20 cellular contexts compared by ENCODE assay signal in genomic region chr11:115656684-115657083, GRCh38.
DNase-seq lines count a peak whose midpoint lies in the region; ATAC-seq, FAIRE-seq and TF ChIP-seq lines count a peak whose summit lies in the region.
"Had no signal": no experiment of that assay in that cellular context is flagged by ENCODE, and none has a peak within 500 bp of the region (broad histone marks: within the 10 kb centered on the region; RNA-seq: fewer than 3 reads in every experiment).

No MANE protein-coding gene starts in this region.

- no peaks in the 10 kb centered on the region for H3F3A ChIP-seq in GM23338 (replicated peaks; ENCODE audit: low read depth)

- H3K9me2 ChIP-seq in GM23338 (ENCODE audit: insufficient read depth), result no peaks in the 10 kb centered on the region
- no peaks in the 10 kb centered on the region for H3K9me2 ChIP-seq in hepatocyte (replicated peaks; ENCODE audit: insufficient read depth)

- H3K4me2 ChIP-seq in GM23338 (no peak overlapping the region), hepatocyte (no peak overlapping the region)
- H3K4me2 ChIP-seq: A549 had no signal

- H3K27ac ChIP-seq in GM23338 (ENCODE audit: low read depth), result no peak overlapping the region
- H3K27ac ChIP-seq in hepatocyte, result no peak overlapping the region
- H3K27ac ChIP-seq in suprapubic skin, result no peak overlapping the region
- H3K27ac ChIP-seq: A549, SK-N-MC had no signal

- H3K9me3 Mint-ChIP-seq in GM23338, result no peaks in the 10 kb centered on the region

- no peak for FAIRE-seq in RCC 7860 (lab: Jason Lieb, UNC)
- FAIRE-seq: A549, GM12878, K562 had no signal

- H3K4me1 ChIP-seq in GM23338 (ENCODE audit: insufficient read depth), result peaks cover 8% of the 10 kb centered on the region; the same call in 1 of the 2 replicates
- H3K4me1 ChIP-seq in hepatocyte (ENCODE audit: insufficient read depth), result peaks cover 23% of the 10 kb centered on the region
- peaks cover 16% of the 10 kb centered on the region for H3K4me1 ChIP-seq in suprapubic skin
- H3K4me1 ChIP-seq: A549, Caco-2 had no signal

- no peak overlapping the region for H3K4me3 ChIP-seq in GM23338
- no peak overlapping the region for H3K4me3 ChIP-seq in hepatocyte
- H3K4me3 ChIP-seq in suprapubic skin, result no peak overlapping the region
- H3K4me3 ChIP-seq: A549, GM12878, K562, SK-N-MC had no signal

- H4K20me1 ChIP-seq in GM23338 (replicated peaks; ENCODE audit: insufficient read depth) (no peaks in the 10 kb centered on the region; the same call in 1 of the 2 replicates), hepatocyte (ENCODE audit: insufficient read depth, poor library complexity, severe bottlenecking) (no peaks in the 10 kb centered on the region)

- H3K27ac Mint-ChIP-seq in GM23338, result no peak overlapping the region
- H3K27ac Mint-ChIP-seq: CD14-positive monocyte had no signal

- TF ChIP-seq POLR2A in suprapubic skin (IDR thresholded peaks at IDR 0.05), result no peak

- H2AFZ ChIP-seq in GM23338 (no peak overlapping the region), hepatocyte (no peak overlapping the region)

- ATAC-seq in GM23338, result peak; percentile 5; the same call in 2 of the 3 replicates
- ATAC-seq: A549, GM12878, K562, PC-3, Right ventricle myocardium inferior had no signal

- H3K27me3 Mint-ChIP-seq in GM23338 (ENCODE audit: insufficient read depth, low read depth, poor library complexity), result peaks cover 36% of the 10 kb centered on the region

- no peak for TF ChIP-seq EP300 in suprapubic skin (IDR thresholded peaks at IDR 0.05)

- H3K36me3 Mint-ChIP-seq in GM23338 (ENCODE audit: low read depth), result no peaks in the 10 kb centered on the region

- H3K4me1 Mint-ChIP-seq in GM23338, result peaks cover 22% of the 10 kb centered on the region; the same call in 2 of the 3 replicates

- DNase-seq in GM23338 (ENCODE audit: low spot score) (no peak), RCC 7860 (ENCODE audit: low spot score) (peak; percentile 73), hepatocyte (ENCODE audit: low spot score) (peak; percentile 27), mucosa of gallbladder (ENCODE audit: low spot score) (peak; percentile 76), RPMI8226 (no peak), hippocampal formation (lab: John Stamatoyannopoulos, UW) (no peak), suprapubic skin (ENCODE audit: low spot score in 2 of 2) (no peak)
- DNase-seq in stimulated activated CD4-positive, alpha-beta T cell treated with anti-CD3 and anti-CD28 coated beads, Interleukin-4, amount 100 ng/mL, for 1 hour, result no peak
- DNase-seq: Caco-2, NCI-H1092, NCI-H187, NCI-H446, NCI-H748 treated with DMSO at 0.1 percent for 48 hours, PC-3 had no signal

- H3K27me3 ChIP-seq in GM23338 (ENCODE audit: insufficient read depth), result peaks cover 48% of the 10 kb centered on the region
- peaks cover 42% of the 10 kb centered on the region for H3K27me3 ChIP-seq in hepatocyte
- H3K27me3 ChIP-seq in suprapubic skin, result peaks cover 40% of the 10 kb centered on the region

- H3K79me2 ChIP-seq in GM23338 (replicated peaks; ENCODE audit: insufficient read depth), result no peaks in the 10 kb centered on the region
- no peaks in the 10 kb centered on the region for H3K79me2 ChIP-seq in hepatocyte

- TF ChIP-seq CTCF in GM23338 (conservative IDR thresholded peaks at IDR 0.05; ENCODE audit: low read depth in 2 of 2) (no peak), hepatocyte (IDR thresholded peaks at IDR 0.05; ENCODE audit: poor library complexity) (no peak), suprapubic skin (IDR thresholded peaks at IDR 0.05) (no peak)

- no peak overlapping the region for H3K4me3 Mint-ChIP-seq in GM23338

- WGBS in hepatocyte (ENCODE audit: low lambda C conversion rate, missing lambda C conversion rate), result 83% methylated on average over 6 of the region's 6 CpGs
- 84% methylated on average over 6 of the region's 6 CpGs for WGBS in suprapubic skin

- H3K9me3 ChIP-seq in hepatocyte (ENCODE audit: low read depth) (no peaks in the 10 kb centered on the region), suprapubic skin (no peaks in the 10 kb centered on the region)
- H3K9me3 ChIP-seq: A549, Caco-2 had no signal

- no peaks in the 10 kb centered on the region for H3K36me3 ChIP-seq in GM23338 (ENCODE audit: insufficient read depth)
- no peaks in the 10 kb centered on the region for H3K36me3 ChIP-seq in hepatocyte (replicated peaks; ENCODE audit: insufficient read depth, low read depth)
- no peaks in the 10 kb centered on the region for H3K36me3 ChIP-seq in suprapubic skin

TF ChIP-seq in GM23338, 12 proteins besides CTCF, POLR2A, EP300 and RAD21 (continues in another document):
- TF ChIP-seq ZNF331 (CRISPR knock-in tag; IDR thresholded peaks at IDR 0.05; ENCODE audit: low read depth), result no peak
- TF ChIP-seq CREB1 (CRISPR knock-in tag; IDR thresholded peaks at IDR 0.05; ENCODE audit: low read depth), result no peak
- TF ChIP-seq EZH2 (IDR thresholded peaks at IDR 0.05; ENCODE audit: low read depth, unreplicated experiment), result no peak
- no peak for TF ChIP-seq STAT1 (IDR thresholded peaks at IDR 0.05; ENCODE audit: unreplicated experiment)
- no peak for TF ChIP-seq JUNB (IDR thresholded peaks at IDR 0.05; ENCODE audit: unreplicated experiment)
- no peak for TF ChIP-seq POLR2AphosphoS5 (IDR thresholded peaks at IDR 0.05; ENCODE audit: low read depth)
- TF ChIP-seq ETS1 (IDR thresholded peaks at IDR 0.05), result no peak
- TF ChIP-seq NANOG (IDR thresholded peaks at IDR 0.05; ENCODE audit: borderline replicate concordance), result no peak
- no peak for TF ChIP-seq EZH2phosphoT487 (IDR thresholded peaks at IDR 0.05; ENCODE audit: unreplicated experiment)
- no peak for TF ChIP-seq ZNF114 (CRISPR knock-in tag; IDR thresholded peaks at IDR 0.05)
- no peak for TF ChIP-seq ZNF462 (CRISPR knock-in tag; IDR thresholded peaks at IDR 0.05)

Comparison
In these comparisons a context has a peak if more than half of its experiments do, and no peak if none do; other contexts are left out.
1. DNase-seq: peak in RCC 7860 (single experiment), hepatocyte (single experiment) and mucosa of gallbladder (single experiment); none in GM23338 (single experiment), RPMI8226 (single experiment), hippocampal formation (0 of 2), suprapubic skin (0 of 2) and stimulated activated CD4-positive, alpha-beta T cell treated with anti-CD3 and anti-CD28 coated beads, Interleukin-4, amount 100 ng/mL, for 1 hour (single experiment).